9 cellular contexts compared by ENCODE assay signal in genomic region chrX:119266364-119266995, GRCh38. TPM values are rescaled to one million over a fixed set of nuclear protein-coding genes. Genes with fewer than 3 reads are reported as not detected.
DNase-seq lines count a peak whose midpoint lies in the region; ATAC-seq and TF ChIP-seq lines count a peak whose summit lies in the region.
"Had no signal": no experiment of that assay in that cellular context is flagged by ENCODE, and none has a peak within 500 bp of the region (broad histone marks: within the 10 kb centered on the region; RNA-seq: fewer than 3 reads in every experiment).

No MANE protein-coding gene starts in this region.

- no peaks in the 10 kb centered on the region for H3K9me3 ChIP-seq in esophagus muscularis mucosa
- H3K9me3 ChIP-seq: ovary had no signal

- H3K36me3 ChIP-seq in H7 (replicated peaks; ENCODE audit: control insufficient read depth, insufficient read depth, low read length) (no peaks in the 10 kb centered on the region), esophagus muscularis mucosa (no peaks in the 10 kb centered on the region)
- H3K36me3 ChIP-seq: ovary had no signal

- no peak for TF ChIP-seq POLR2A in esophagus muscularis mucosa (IDR thresholded peaks at IDR 0.05; ENCODE audit: low read depth)

- H3K4me1 ChIP-seq in esophagus muscularis mucosa = peaks cover 0 to 4% (median 0%) of the 10 kb centered on the region in 4 donors

- H3K4me3 ChIP-seq in H7 (ENCODE audit: insufficient read depth, low read depth, low read length) (no peak overlapping the region), esophagus muscularis mucosa (no peak overlapping the region)
- H3K4me3 ChIP-seq: ovary had no signal

- peak; percentile 40 to 69 (median 52) for TF ChIP-seq CTCF in esophagus muscularis mucosa (IDR thresholded peaks at IDR 0.05)

- no peak for TF ChIP-seq EP300 in esophagus muscularis mucosa (IDR thresholded peaks at IDR 0.05)

- ATAC-seq in HG03520 (IDR thresholded peaks at IDR 0.05; ENCODE audit: unreplicated experiment) = no peak
- ATAC-seq in GM19023 (IDR thresholded peaks at IDR 0.05; ENCODE audit: unreplicated experiment) = no peak

- H3K27me3 ChIP-seq in H7 (ENCODE audit: control insufficient read depth, insufficient read depth, low read length) (no peaks in the 10 kb centered on the region), esophagus muscularis mucosa (no peaks in the 10 kb centered on the region)
- H3K27me3 ChIP-seq: ovary had no signal

- 14% methylated on average over 5 of the region's 5 CpGs for whole genome bisulfite sequencing in esophagus muscularis mucosa

- DNase-seq in NCI-H1092 treated with DMSO at 0.1 percent for 48 hours (lab: John Stamatoyannopoulos, UW) (peak; percentile 13), NCI-H1092 (lab: John Stamatoyannopoulos, UW) (no peak), H7 (peak; percentile 28), SK-N-DZ (ENCODE audit: low spot score) (peak; percentile 5), esophagus muscularis mucosa (ENCODE audit: extremely low spot score) (no peak), retina (peak; percentile 29)

- no peak overlapping the region for H3K27ac ChIP-seq in esophagus muscularis mucosa (replicated peaks in 1 of 4)
- H3K27ac ChIP-seq: ovary had no signal

- intact Hi-C loops in esophagus muscularis mucosa (cut with DNase I) = loop anchor here (5.0 kb wide), 1 partner anchor 149 kb away; no protein-coding TSS in a partner anchor

RNA-seq across cellular contexts. Expression of gene PGRMC1, which starts 30.4 kb away (rescaled TPM):
- 247 and 254 TPM in 2 replicates for total RNA-seq in H7 (2014; rRNA removed; shearing (Covaris generic))
- polyA plus RNA-seq in SK-N-DZ (2014; cell fraction: cytosol; rRNA removed) = 168 TPM in 2 replicates
- 66.1 and 71.1 TPM in 2 replicates for polyA plus RNA-seq in SK-N-DZ (2014; cell fraction: nucleus; rRNA removed)
- 100 to 1,000 TPM in 3 of 4 donors, 10 to 100 TPM in 1; 94.7 to 152 (median 138) TPM for total RNA-seq in esophagus muscularis mucosa

Comparison
In these comparisons a context has a peak if more than half of its experiments do, and no peak if none do; other contexts are left out.
1. DNase-seq: peak in NCI-H1092 treated with DMSO at 0.1 percent for 48 hours (single experiment), H7 (single experiment), SK-N-DZ (single experiment) and retina (single experiment); none in NCI-H1092 (single experiment) and esophagus muscularis mucosa (single experiment).